In the genomic region with DNA sequence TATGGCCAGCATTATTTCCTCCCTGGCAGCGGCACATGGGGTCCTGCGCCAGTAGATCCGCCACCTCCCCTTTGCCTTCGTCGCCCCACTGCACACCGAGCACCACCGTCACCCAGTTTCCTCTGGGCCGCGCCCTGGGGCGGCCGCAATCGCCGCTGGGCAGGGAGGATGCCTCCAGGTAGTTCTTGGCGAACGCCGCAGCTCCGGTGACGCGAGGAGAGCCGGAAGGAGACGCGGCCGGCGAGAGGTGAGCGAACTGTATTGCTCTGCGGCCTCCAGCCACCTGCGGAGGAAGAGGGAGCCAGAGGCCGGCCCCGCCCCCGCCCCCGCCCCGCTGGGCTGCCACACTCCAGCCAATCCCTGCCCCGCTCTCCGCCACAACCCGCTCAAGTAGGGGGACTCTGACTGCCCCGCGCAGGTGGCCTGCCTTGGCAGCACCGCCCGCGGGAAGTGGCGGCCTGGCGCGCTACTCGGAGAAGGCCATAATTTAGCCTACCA, we compare ENCODE assay signal across 8 cellular contexts. TPM values are rescaled to one million over a fixed set of nuclear protein-coding genes. Genes with fewer than 3 reads are reported as not detected.
A peak's percentile ranks its signal among the peaks of the same experiment; 100 is the strongest.
DNase-seq lines count a peak whose midpoint lies in the region; ATAC-seq, FAIRE-seq and TF ChIP-seq lines count a peak whose summit lies in the region.

No MANE protein-coding gene starts in this region.

- no peaks in the 10 kb centered on the region for H3K4me1 ChIP-seq in colonic mucosa
- H3K4me1 ChIP-seq in thymus (ENCODE audit: control insufficient read depth, insufficient read depth, low read length) = no peaks in the 10 kb centered on the region

- intact Hi-C loops in colonic mucosa (cut with DNase I) = no loop called here

- H3K36me3 ChIP-seq in WERI-Rb-1 (no peaks in the 10 kb centered on the region), colonic mucosa (no peaks in the 10 kb centered on the region), thymus (ENCODE audit: control insufficient read depth, insufficient read depth) (no peaks in the 10 kb centered on the region)

- H3K27me3 Mint-ChIP-seq in naive thymus-derived CD8-positive, alpha-beta T cell = no peaks in the 10 kb centered on the region

- H3K4me3 ChIP-seq in WERI-Rb-1 (ENCODE audit: low read depth, low read length) (no peak overlapping the region), colonic mucosa (peak overlapping the region; percentile 19), thymus (ENCODE audit: low read length) (peak overlapping the region; percentile 46)

- H3K27me3 ChIP-seq in WERI-Rb-1 (ENCODE audit: insufficient read depth, low read depth, severe bottlenecking) = peaks cover 87% of the 10 kb centered on the region
- no peaks in the 10 kb centered on the region for H3K27me3 ChIP-seq in colonic mucosa
- no peaks in the 10 kb centered on the region for H3K27me3 ChIP-seq in thymus (ENCODE audit: control insufficient read depth, insufficient read depth)

- peaks cover 4 to 27% (median 20%) of the 10 kb centered on the region in 3 donors for H3K36me3 Mint-ChIP-seq in naive thymus-derived CD8-positive, alpha-beta T cell

- TF ChIP-seq CTCF in WERI-Rb-1 (IDR thresholded peaks at IDR 0.05; ENCODE audit: low read depth, low read length) (no peak), colonic mucosa (IDR thresholded peaks at IDR 0.05) (no peak)

- POLR2A ChIA-PET in naive thymus-derived CD8-positive, alpha-beta T cell (lab: Charles Lee) = interaction anchor here (0.8 to 3.4 kb wide), 5 partner anchors 12 to 284 kb away, joined by 3 to 18 read pairs (median 7); a partner anchor contains a TSS

- FAIRE-seq in GM19239 (lab: Jason Lieb, UNC) = peak; percentile 68

- peak; percentile 82 for ATAC-seq in HG03432 (IDR thresholded peaks at IDR 0.05; ENCODE audit: unreplicated experiment)
- ATAC-seq in naive thymus-derived CD8-positive, alpha-beta T cell = peak; percentile 86 to 94

- 3% methylated on average over 44 of the region's 44 CpGs for WGBS in thymus

- H3K27ac Mint-ChIP-seq in naive thymus-derived CD8-positive, alpha-beta T cell = peak overlapping the region; percentile 83 to 97 (median 92)

- DNase-seq in AG20443 (ENCODE audit: low spot score) (peak; percentile 14), GM19239 (ENCODE audit: insufficient read length, low spot score) (peak; percentile 73), WERI-Rb-1 (peak; percentile 24), colonic mucosa (peak; percentile 82), hippocampal formation (lab: John Stamatoyannopoulos, UW) (no peak)
- DNase-seq in naive thymus-derived CD8-positive, alpha-beta T cell = peak; percentile 31 to 84 (median 70)

- H3K27ac ChIP-seq in WERI-Rb-1 = no peak overlapping the region
- no peak overlapping the region for H3K27ac ChIP-seq in colonic mucosa
- peak overlapping the region; percentile 47 for H3K27ac ChIP-seq in thymus (ENCODE audit: low read depth)

- H3K9me3 Mint-ChIP-seq in naive thymus-derived CD8-positive, alpha-beta T cell = peaks cover 6 to 45% (median 23%) of the 10 kb centered on the region in 9 donors

- no peaks in the 10 kb centered on the region for H3K9me3 ChIP-seq in WERI-Rb-1 (ENCODE audit: severe bottlenecking)
- no peaks in the 10 kb centered on the region for H3K9me3 ChIP-seq in colonic mucosa
- no peaks in the 10 kb centered on the region for H3K9me3 ChIP-seq in thymus (ENCODE audit: control insufficient read depth)

- H3K4me3 Mint-ChIP-seq in naive thymus-derived CD8-positive, alpha-beta T cell = peak overlapping the region; percentile 70 to 91 (median 83)

- H3K4me1 Mint-ChIP-seq in naive thymus-derived CD8-positive, alpha-beta T cell = peaks cover 11 to 45% (median 27%) of the 10 kb centered on the region in 4 donors

- peak overlapping the region in 1 of 2 donors; percentile 12 for H3K9ac ChIP-seq in colonic mucosa (ENCODE audit: low read depth in 2 of 2, low read length in 2 of 2)

RNA-seq across cellular contexts. Expression of a gene that starts 11.8 kb away (rescaled TPM):
- 10 to 100 TPM in 1 of 2 donors, 1 to 10 TPM in 1; 6.2 to 10.2 TPM for total RNA-seq in colonic mucosa
- total RNA-seq in naive thymus-derived CD8-positive, alpha-beta T cell = 10 to 100 TPM; 15.9 to 17.0 TPM
- polyA plus RNA-seq in naive thymus-derived CD8-positive, alpha-beta T cell = 1 to 10 TPM; 3.2 to 9.5 (median 3.4) TPM
- 4.2 TPM for polyA plus RNA-seq in thymus

RNA-seq across cellular contexts. Expression of a gene that starts 28.1 kb away (rescaled TPM):
- total RNA-seq in colonic mucosa = 1 to 10 TPM; 1.3 to 2.0 TPM
- 10 to 100 TPM; 10.5 to 12.1 TPM for total RNA-seq in naive thymus-derived CD8-positive, alpha-beta T cell
- polyA plus RNA-seq in naive thymus-derived CD8-positive, alpha-beta T cell = 1 to 10 TPM; 2.0 to 3.1 (median 2.1) TPM
- 3.4 TPM for polyA plus RNA-seq in thymus

Comparison
In these comparisons a context has a peak if more than half of its experiments do, and no peak if none do; other contexts are left out.
1. DNase-seq: peak in AG20443 (single experiment), GM19239 (single experiment), WERI-Rb-1 (single experiment), colonic mucosa (single experiment) and naive thymus-derived CD8-positive, alpha-beta T cell (10 of 10); none in hippocampal formation (0 of 2).